17 cellular contexts compared by ENCODE assay signal in genomic region chr20:9572690-9573089, GRCh38. TPM values are rescaled to one million over a fixed set of nuclear protein-coding genes. Genes with fewer than 3 reads are reported as not detected.
DNase-seq lines count a peak whose midpoint lies in the region; ATAC-seq and TF ChIP-seq lines count a peak whose summit lies in the region.
"Had no signal": no experiment of that assay in that cellular context is flagged by ENCODE, and none has a peak within 500 bp of the region (broad histone marks: within the 10 kb centered on the region; RNA-seq: fewer than 3 reads in every experiment).

No MANE protein-coding gene starts in this region.

- H3F3A ChIP-seq in neural progenitor cell (ENCODE audit: low read depth) = peaks cover 40% of the 10 kb centered on the region

- no peak for ATAC-seq in GM21515 (IDR thresholded peaks at IDR 0.05; ENCODE audit: unreplicated experiment)
- ATAC-seq: PC-3 had no signal

- H3K36me3 Mint-ChIP-seq in brain = peaks cover 5% of the 10 kb centered on the region
- no peaks in the 10 kb centered on the region for H3K36me3 Mint-ChIP-seq in neural progenitor cell

- in situ Hi-C loops in HAP-1 (cut with MboI; ENCODE audit: low sequenced_read_pairs) = no loop called here

- H3K4me3 ChIP-seq in HAP-1 = no peak overlapping the region
- H3K4me3 ChIP-seq in iPS-20b (ENCODE audit: low read length) = peak overlapping the region; percentile 47
- peak overlapping the region; percentile 37 for H3K4me3 ChIP-seq in neural progenitor cell

- no peak overlapping the region for H2AFZ ChIP-seq in neural progenitor cell (replicated peaks)

- H3K9me3 Mint-ChIP-seq in brain (no peaks in the 10 kb centered on the region), neural progenitor cell (peaks cover 7% of the 10 kb centered on the region)
- H3K9me3 Mint-ChIP-seq: CD4-positive, alpha-beta T cell; HFFc6 had no signal

- no peaks in the 10 kb centered on the region for H3K79me2 ChIP-seq in neural progenitor cell (ENCODE audit: low read depth)

- H4K20me1 ChIP-seq in neural progenitor cell (ENCODE audit: low read depth) = no peaks in the 10 kb centered on the region

- TF ChIP-seq CTCF in brain (conservative IDR thresholded peaks at IDR 0.05) (no peak), neural progenitor cell (IDR thresholded peaks at IDR 0.05) (no peak)

- H3K36me3 ChIP-seq in HAP-1 (replicated peaks) (no peaks in the 10 kb centered on the region), iPS-20b (ENCODE audit: insufficient read depth, low read depth, low read length) (no peaks in the 10 kb centered on the region), neural progenitor cell (no peaks in the 10 kb centered on the region)

- H3K27ac ChIP-seq in iPS-20b (ENCODE audit: low read length) (peak overlapping the region; percentile 79), neural progenitor cell (peak overlapping the region; percentile 92)
- H3K27ac ChIP-seq: KMS-11 had no signal

- H3K27me3 Mint-ChIP-seq in brain (peaks cover 4% of the 10 kb centered on the region), neural progenitor cell (ENCODE audit: insufficient read depth, low read depth) (peaks cover 22% of the 10 kb centered on the region)

- H3K4me3 Mint-ChIP-seq in brain = peak overlapping the region in 4 of 5 experiments; percentile 29 to 61 (median 48)
- H3K4me3 Mint-ChIP-seq in neural progenitor cell = peak overlapping the region; percentile 64
- H3K4me3 Mint-ChIP-seq: CD4-positive, alpha-beta T cell; HFFc6 had no signal

- H3K27me3 ChIP-seq in HAP-1 (ENCODE audit: low read depth) (no peaks in the 10 kb centered on the region), iPS-20b (ENCODE audit: insufficient read depth, low read length) (peaks cover 49% of the 10 kb centered on the region), neural progenitor cell (peaks cover 33% of the 10 kb centered on the region)

- peaks cover 57% of the 10 kb centered on the region for H3K4me1 Mint-ChIP-seq in brain
- H3K4me1 Mint-ChIP-seq in neural progenitor cell = peaks cover 49% of the 10 kb centered on the region

- peak overlapping the region; percentile 88 for H3K4me2 ChIP-seq in neural progenitor cell
- H3K4me2 ChIP-seq: KMS-11 had no signal

- DNase-seq in HAP-1 (ENCODE audit: low spot score in 2 of 2) = peak; percentile 49 to 78
- DNase-seq in neural progenitor cell (ENCODE audit: low spot score) = peak; percentile 79
- DNase-seq in activated CD8-positive, alpha-beta memory T cell treated with anti-CD3 and anti-CD28 coated beads for 24 hours = no peak
- no peak for DNase-seq in amniotic stem cell (lab: John Stamatoyannopoulos, UW)
- no peak for DNase-seq in NCI-H1092 treated with DMSO at 0.1 percent for 48 hours (lab: John Stamatoyannopoulos, UW)
- DNase-seq: ACHN; Calu3; CD4-positive, alpha-beta T cell; HFFc6; NCI-H1092; NCI-H2107; PC-3 had no signal

- peak overlapping the region in 4 of 5 experiments; percentile 7 to 81 (median 78) for H3K27ac Mint-ChIP-seq in brain
- H3K27ac Mint-ChIP-seq in neural progenitor cell = peak overlapping the region; percentile 72
- H3K27ac Mint-ChIP-seq: CD4-positive, alpha-beta T cell; HFFc6 had no signal

- H3K4me1 ChIP-seq in HAP-1 = peaks cover 23% of the 10 kb centered on the region
- peaks cover 55% of the 10 kb centered on the region for H3K4me1 ChIP-seq in iPS-20b (ENCODE audit: insufficient read depth, low read length)
- peaks cover 74% of the 10 kb centered on the region for H3K4me1 ChIP-seq in neural progenitor cell

- H3K9me3 ChIP-seq in HAP-1 (no peaks in the 10 kb centered on the region), iPS-20b (ENCODE audit: insufficient read depth, low read depth, low read length) (no peaks in the 10 kb centered on the region), neural progenitor cell (ENCODE audit: low read depth) (no peaks in the 10 kb centered on the region)

- H3K9ac ChIP-seq in iPS-20b (ENCODE audit: low read depth, low read length) (peak overlapping the region; percentile 29; the same call in 1 of the 2 replicates), neural progenitor cell (no peak overlapping the region)
- H3K9ac ChIP-seq: KMS-11 had no signal

RNA-seq across cellular contexts. Expression of gene LAMP5, which starts 58.3 kb away (rescaled TPM):
- polyA plus RNA-seq in brain (ENCODE audit: insufficient read depth, low read depth, low replicate concordance) = 10.8 TPM
- 2.6 and 3.2 TPM in 2 replicates for total RNA-seq in neural progenitor cell (ENCODE audit: low replicate concordance)
- total RNA-seq: Calu3, HFFc6, MCF 10A, PC-3 had no signal

Comparison
In these comparisons a context has a peak if more than half of its experiments do, and no peak if none do; other contexts are left out.
1. DNase-seq: peak in HAP-1 (2 of 2) and neural progenitor cell (single experiment); none in activated CD8-positive, alpha-beta memory T cell treated with anti-CD3 and anti-CD28 coated beads for 24 hours (single experiment), amniotic stem cell (single experiment) and NCI-H1092 treated with DMSO at 0.1 percent for 48 hours (single experiment).